In the genomic region with DNA sequence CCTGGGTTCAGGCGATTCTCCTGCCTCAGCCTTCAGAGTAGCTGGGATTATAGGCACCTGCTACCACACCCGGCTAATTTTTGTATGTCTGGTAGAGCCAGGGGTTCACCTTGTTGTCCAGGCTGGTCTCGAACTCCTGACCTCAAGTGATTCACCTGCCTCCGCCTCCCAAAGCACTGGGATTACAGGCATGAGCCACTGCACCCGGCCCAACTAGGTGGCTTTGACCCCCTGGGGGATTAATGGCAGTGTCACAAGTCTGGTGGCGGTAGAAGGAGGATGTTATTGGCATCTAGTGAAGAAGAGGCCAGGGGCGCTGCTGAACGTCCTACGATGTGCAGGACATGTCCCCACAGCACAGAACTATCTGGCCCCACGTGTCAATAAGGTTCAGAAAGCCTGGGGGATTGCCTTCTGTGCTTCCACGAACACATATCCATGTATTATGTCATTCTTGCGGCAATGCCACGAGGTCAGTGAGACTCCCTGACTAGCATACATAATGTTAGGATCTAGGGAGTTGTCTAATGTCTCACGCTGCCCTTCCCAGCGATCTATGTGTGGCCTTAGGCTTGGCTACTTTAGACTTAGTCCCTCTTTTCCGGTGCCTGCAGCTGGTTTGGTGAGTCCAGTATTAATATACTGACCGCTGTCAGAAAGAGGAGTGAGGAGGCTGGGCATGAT, we compare ENCODE assay signal across 18 cellular contexts.
"Had no signal": no experiment of that assay in that cellular context is flagged by ENCODE, and none has a peak within 500 bp of the region (broad histone marks: within the 10 kb centered on the region; RNA-seq: fewer than 3 reads in every experiment).

No MANE protein-coding gene starts in this region.

- ATAC-seq: activated naive CD4-positive, alpha-beta T cell treated with anti-CD3 and anti-CD28 coated beads, Interleukin-2, amount 50 U/mL, for 72 hours; activated T-cell treated with anti-CD3 and anti-CD28 coated beads, Interleukin-2, amount 50 U/mL, for 72 hours; effector memory CD8-positive, alpha-beta T cell; foreskin keratinocyte; sciatic nerve; stimulated activated naive B cell treated with anti-CD40 and anti-IgM and Interleukin-4, amounts not matched to agents 10 μg/mL and 1 μg/mL and 100 μg/mL, for 72 hours had no signal

- H3K9me3 ChIP-seq: left ventricle myocardium inferior, ovary, SK-N-SH had no signal

- H3K27me3 Mint-ChIP-seq: effector memory CD8-positive, alpha-beta T cell; stimulated activated naive B cell treated with anti-CD40 and anti-IgM and Interleukin-4, amounts not matched to agents 10 μg/mL and 1 μg/mL and 100 μg/mL, for 72 hours had no signal

- H3K4me1 ChIP-seq: foreskin keratinocyte had no signal

- H3K4me3 ChIP-seq: cardiac muscle cell, left ventricle myocardium inferior, ovary had no signal

- DNase-seq: activated CD4-positive, alpha-beta T cell treated with anti-CD3 and anti-CD28 coated beads for 48 hours; activated CD4-positive, CD25-positive, alpha-beta regulatory T cell; activated gamma-delta T cell; activated T-cell treated with anti-CD3 and anti-CD28 coated beads, Interleukin-2, amount 50 U/mL, for 72 hours; amniotic stem cell; dermis blood vessel endothelial cell; effector memory CD8-positive, alpha-beta T cell; foreskin keratinocyte; left ventricle myocardium inferior; ovary; SK-N-SH; stimulated activated CD4-positive, alpha-beta T cell treated with anti-CD3 and anti-CD28 coated beads, Interleukin-4, amount 100 ng/mL, for 4 hours; stimulated activated naive B cell treated with anti-CD40 and anti-IgM and Interleukin-4, amounts not matched to agents 10 μg/mL and 1 μg/mL and 100 μg/mL, for 72 hours; T-helper 1 cell; T-helper 9 cell had no signal

- H3K36me3 Mint-ChIP-seq: activated naive CD4-positive, alpha-beta T cell treated with anti-CD3 and anti-CD28 coated beads, Interleukin-2, amount 50 U/mL, for 72 hours had no signal

- H3K4me3 Mint-ChIP-seq: activated T-cell treated with anti-CD3 and anti-CD28 coated beads, Interleukin-2, amount 50 U/mL, for 72 hours; effector memory CD8-positive, alpha-beta T cell; stimulated activated naive B cell treated with anti-CD40 and anti-IgM and Interleukin-4, amounts not matched to agents 10 μg/mL and 1 μg/mL and 100 μg/mL, for 72 hours had no signal

- H3K36me3 ChIP-seq: ovary had no signal

- H3K27me3 ChIP-seq: cardiac muscle cell, foreskin keratinocyte, ovary had no signal

- H3K9me3 Mint-ChIP-seq: activated naive CD4-positive, alpha-beta T cell treated with anti-CD3 and anti-CD28 coated beads, Interleukin-2, amount 50 U/mL, for 72 hours; activated T-cell treated with anti-CD3 and anti-CD28 coated beads, Interleukin-2, amount 50 U/mL, for 72 hours; effector memory CD8-positive, alpha-beta T cell; stimulated activated naive B cell treated with anti-CD40 and anti-IgM and Interleukin-4, amounts not matched to agents 10 μg/mL and 1 μg/mL and 100 μg/mL, for 72 hours had no signal

- H3K27ac ChIP-seq: cardiac muscle cell, foreskin keratinocyte, left ventricle myocardium inferior, ovary had no signal

- H3K27ac Mint-ChIP-seq: activated naive CD4-positive, alpha-beta T cell treated with anti-CD3 and anti-CD28 coated beads, Interleukin-2, amount 50 U/mL, for 72 hours; activated T-cell treated with anti-CD3 and anti-CD28 coated beads, Interleukin-2, amount 50 U/mL, for 72 hours; effector memory CD8-positive, alpha-beta T cell had no signal

- H3K4me1 Mint-ChIP-seq: stimulated activated naive B cell treated with anti-CD40 and anti-IgM and Interleukin-4, amounts not matched to agents 10 μg/mL and 1 μg/mL and 100 μg/mL, for 72 hours had no signal
